In genomic region chr1:62716397-62716796, GRCh38 we compare ENCODE assay signal across 20 cellular contexts. TPM values are rescaled to one million over a fixed set of nuclear protein-coding genes. Genes with fewer than 3 reads are reported as not detected.
DNase-seq lines count a peak whose midpoint lies in the region; FAIRE-seq and TF ChIP-seq lines count a peak whose summit lies in the region.
"Had no signal": no experiment of that assay in that cellular context is flagged by ENCODE, and none has a peak within 500 bp of the region (broad histone marks: within the 10 kb centered on the region; RNA-seq: fewer than 3 reads in every experiment).

No MANE protein-coding gene starts in this region.

- DNase-seq in MCF 10A (ENCODE audit: unreplicated experiment) (peak; percentile 69), breast epithelium (ENCODE audit: low spot score in 2 of 2) (no peak), NOMO-1 (lab: John Stamatoyannopoulos, UW; ENCODE audit: unreplicated experiment in 2 of 2) (peak; percentile 33 to 57), bronchial epithelial cell (ENCODE audit: low read depth) (peak; percentile 95), pons (ENCODE audit: low spot score) (peak; percentile 11), NCI-H748 treated with DMSO at 0.1 percent for 48 hours (lab: John Stamatoyannopoulos, UW) (no peak), GM10266 (ENCODE audit: extremely low spot score) (no peak)
- DNase-seq in stimulated activated CD4-positive, alpha-beta T cell treated with anti-CD3 and anti-CD28 coated beads, Interleukin-15, amount 100 ng/mL, for 24 hours, result no peak
- DNase-seq: activated CD4-positive, alpha-beta memory T cell treated with anti-CD3 and anti-CD28 coated beads, Interleukin-2, amount 10 ng/mL, durations not matched to agents 7 days and 5 days; activated naive CD8-positive, alpha-beta T cell treated with anti-CD3 and anti-CD28 coated beads, Interleukin-2, amount 10 ng/mL, durations not matched to agents 7 days and 5 days; activated T-cell treated with anti-CD3 and anti-CD28 coated beads, Interleukin-2, amount 50 U/mL, for 72 hours; CD8-positive, alpha-beta T cell; DMS79 treated with DMSO at 0.1 percent for 48 hours; natural killer cell; NCI-H446; SW 1271 had no signal

- no peak for FAIRE-seq in bronchial epithelial cell (lab: Jason Lieb, UNC)
- FAIRE-seq: A549, urothelium cell line had no signal

- intact Hi-C loops in MCF 10A (cut with micrococcal nuclease), result no loop called here
- intact Hi-C loops in breast epithelium (cut with DNase I; ENCODE audit: low total_unique reads), result no loop called here

- H3K36me3 ChIP-seq in breast epithelium (no peaks in the 10 kb centered on the region), bronchial epithelial cell (ENCODE audit: control insufficient read depth, insufficient read depth, low read length) (no peaks in the 10 kb centered on the region)
- H3K36me3 ChIP-seq: prostate gland had no signal

- POLR2A ChIA-PET in MCF 10A (lab: Yijun Ruan, JAX), result interaction anchor here (1.0 to 1.2 kb wide), 3 partner anchors 11 to 34 kb away, joined by 3 to 5 read pairs (median 4); no protein-coding TSS in a partner anchor

- H3K4me1 Mint-ChIP-seq in MCF 10A (ENCODE audit: insufficient read depth, unreplicated experiment), result no peaks in the 10 kb centered on the region
- H3K4me1 Mint-ChIP-seq: activated CD4-positive, alpha-beta memory T cell treated with anti-CD3 and anti-CD28 coated beads, Interleukin-2, amount 10 ng/mL, durations not matched to agents 7 days and 5 days; activated naive CD8-positive, alpha-beta T cell treated with anti-CD3 and anti-CD28 coated beads, Interleukin-2, amount 10 ng/mL, durations not matched to agents 7 days and 5 days; natural killer cell had no signal

- no TSS peak for BruUV-seq in MCF 10A (replicated peaks; lab: Mats Ljungman, UMichigan)

- no peaks in the 10 kb centered on the region for H3K9me3 ChIP-seq in breast epithelium
- H3K9me3 ChIP-seq: A549, prostate gland had no signal

- CTCF ChIA-PET in MCF 10A (lab: Yijun Ruan, JAX), result interaction anchor here (0.7 to 1.4 kb wide), 2 partner anchors 30 to 209 kb away, joined by 4 to 5 read pairs; no protein-coding TSS in a partner anchor

- H3K27me3 Mint-ChIP-seq in MCF 10A (ENCODE audit: insufficient read depth, unreplicated experiment), result no peaks in the 10 kb centered on the region
- H3K27me3 Mint-ChIP-seq: activated CD4-positive, alpha-beta memory T cell treated with anti-CD3 and anti-CD28 coated beads, Interleukin-2, amount 10 ng/mL, durations not matched to agents 7 days and 5 days; activated naive CD8-positive, alpha-beta T cell treated with anti-CD3 and anti-CD28 coated beads, Interleukin-2, amount 10 ng/mL, durations not matched to agents 7 days and 5 days; stimulated activated naive CD8-positive, alpha-beta T cell treated with anti-CD3 and anti-CD28 coated beads, Interleukin-15, Interleukin-2, amounts not matched to agents 100 ng/mL and 50 ng/mL, for 24 hours had no signal

- no peak overlapping the region for H3K4me3 ChIP-seq in breast epithelium
- no peak overlapping the region for H3K4me3 ChIP-seq in bronchial epithelial cell (ENCODE audit: low read depth, low read length)
- H3K4me3 ChIP-seq: A549, prostate gland had no signal

- no peak for TF ChIP-seq CTCF in MCF 10A (IDR thresholded peaks at IDR 0.05; ENCODE audit: unreplicated experiment)
- TF ChIP-seq CTCF in breast epithelium (IDR thresholded peaks at IDR 0.05), result no peak
- no peak for TF ChIP-seq CTCF in bronchial epithelial cell (IDR thresholded peaks at IDR 0.05; ENCODE audit: insufficient read depth, low read length, severe bottlenecking)
- TF ChIP-seq CTCF in GM10266 (IDR thresholded peaks at IDR 0.05; ENCODE audit: control insufficient read depth, insufficient read depth, low read depth, missing control alignments), result no peak

- H3K36me3 Mint-ChIP-seq in MCF 10A (ENCODE audit: insufficient read depth, unreplicated experiment), result no peaks in the 10 kb centered on the region
- H3K36me3 Mint-ChIP-seq: activated naive CD8-positive, alpha-beta T cell treated with anti-CD3 and anti-CD28 coated beads, Interleukin-2, amount 10 ng/mL, durations not matched to agents 7 days and 5 days; CD8-positive, alpha-beta T cell; natural killer cell had no signal

- TF ChIP-seq POLR2A in breast epithelium (IDR thresholded peaks at IDR 0.05), result no peak

- no peak overlapping the region for H3K27ac Mint-ChIP-seq in MCF 10A (ENCODE audit: low read depth, unreplicated experiment)
- H3K27ac Mint-ChIP-seq: activated CD4-positive, alpha-beta memory T cell treated with anti-CD3 and anti-CD28 coated beads, Interleukin-2, amount 10 ng/mL, durations not matched to agents 7 days and 5 days; activated naive CD8-positive, alpha-beta T cell treated with anti-CD3 and anti-CD28 coated beads, Interleukin-2, amount 10 ng/mL, durations not matched to agents 7 days and 5 days; activated T-cell treated with anti-CD3 and anti-CD28 coated beads, Interleukin-2, amount 50 U/mL, for 72 hours; CD8-positive, alpha-beta T cell; natural killer cell; stimulated activated naive CD8-positive, alpha-beta T cell treated with anti-CD3 and anti-CD28 coated beads, Interleukin-15, Interleukin-2, amounts not matched to agents 100 ng/mL and 50 ng/mL, for 24 hours had no signal

- no peaks in the 10 kb centered on the region for H3K9me3 Mint-ChIP-seq in MCF 10A (ENCODE audit: unreplicated experiment)
- H3K9me3 Mint-ChIP-seq: activated CD4-positive, alpha-beta memory T cell treated with anti-CD3 and anti-CD28 coated beads, Interleukin-2, amount 10 ng/mL, durations not matched to agents 7 days and 5 days; activated naive CD8-positive, alpha-beta T cell treated with anti-CD3 and anti-CD28 coated beads, Interleukin-2, amount 10 ng/mL, durations not matched to agents 7 days and 5 days; activated T-cell treated with anti-CD3 and anti-CD28 coated beads, Interleukin-2, amount 50 U/mL, for 72 hours; CD8-positive, alpha-beta T cell; natural killer cell; stimulated activated naive CD8-positive, alpha-beta T cell treated with anti-CD3 and anti-CD28 coated beads, Interleukin-15, Interleukin-2, amounts not matched to agents 100 ng/mL and 50 ng/mL, for 24 hours had no signal

- H3K27ac ChIP-seq in breast epithelium, result no peak overlapping the region
- H3K27ac ChIP-seq: A549, prostate gland had no signal

- H3K4me3 Mint-ChIP-seq in MCF 10A (ENCODE audit: unreplicated experiment), result no peak overlapping the region
- H3K4me3 Mint-ChIP-seq: activated CD4-positive, alpha-beta memory T cell treated with anti-CD3 and anti-CD28 coated beads, Interleukin-2, amount 10 ng/mL, durations not matched to agents 7 days and 5 days; activated naive CD8-positive, alpha-beta T cell treated with anti-CD3 and anti-CD28 coated beads, Interleukin-2, amount 10 ng/mL, durations not matched to agents 7 days and 5 days; activated T-cell treated with anti-CD3 and anti-CD28 coated beads, Interleukin-2, amount 50 U/mL, for 72 hours; CD8-positive, alpha-beta T cell; natural killer cell; stimulated activated naive CD8-positive, alpha-beta T cell treated with anti-CD3 and anti-CD28 coated beads, Interleukin-15, Interleukin-2, amounts not matched to agents 100 ng/mL and 50 ng/mL, for 24 hours had no signal

- H3K27me3 ChIP-seq in breast epithelium (no peaks in the 10 kb centered on the region), bronchial epithelial cell (ENCODE audit: control insufficient read depth, insufficient read depth, low read length) (no peaks in the 10 kb centered on the region)

- H3K4me1 ChIP-seq in breast epithelium, result no peaks in the 10 kb centered on the region
- H3K4me1 ChIP-seq: A549, prostate gland had no signal

RNA-seq across cellular contexts. Expression of gene DOCK7, which starts 28.2 kb away (rescaled TPM):
- 46.9 and 49.7 TPM in 2 replicates for total RNA-seq in MCF 10A (2022)
- total RNA-seq in breast epithelium, result 10 to 100 TPM; 35.7 to 60.7 (median 49.2) TPM
- total RNA-seq in bronchial epithelial cell, result 20.8 and 37.5 TPM in 2 replicates

Comparison
In these comparisons a context has a peak if more than half of its experiments do, and no peak if none do; other contexts are left out.
1. DNase-seq: peak in MCF 10A (single experiment), NOMO-1 (2 of 2), bronchial epithelial cell (single experiment) and pons (single experiment); none in breast epithelium (0 of 2), stimulated activated CD4-positive, alpha-beta T cell treated with anti-CD3 and anti-CD28 coated beads, Interleukin-15, amount 100 ng/mL, for 24 hours (single experiment), NCI-H748 treated with DMSO at 0.1 percent for 48 hours (single experiment) and GM10266 (single experiment).